Comparison of ENCODE assay signal across 1 cellular context in genomic region chrX:83260288-83260687, GRCh38.
TF ChIP-seq lines count a peak whose summit lies in the region.

No MANE protein-coding gene starts in this region.

TF ChIP-seq in H1, 55 proteins besides CTCF, POLR2A, EP300 and RAD21 (continued from another document):
- TF ChIP-seq USF2 (IDR thresholded peaks at IDR 0.05; ENCODE audit: low read length): no peak
